In genomic region chr15:99732711-99733267, GRCh38 we compare ENCODE assay signal across 2 cellular contexts.
TF ChIP-seq lines count a peak whose summit lies in the region.

No MANE protein-coding gene starts in this region.

TF ChIP-seq in Ishikawa, 13 proteins besides CTCF, POLR2A, EP300 and RAD21 (continued from another document):
- TF ChIP-seq, protein P1, sequence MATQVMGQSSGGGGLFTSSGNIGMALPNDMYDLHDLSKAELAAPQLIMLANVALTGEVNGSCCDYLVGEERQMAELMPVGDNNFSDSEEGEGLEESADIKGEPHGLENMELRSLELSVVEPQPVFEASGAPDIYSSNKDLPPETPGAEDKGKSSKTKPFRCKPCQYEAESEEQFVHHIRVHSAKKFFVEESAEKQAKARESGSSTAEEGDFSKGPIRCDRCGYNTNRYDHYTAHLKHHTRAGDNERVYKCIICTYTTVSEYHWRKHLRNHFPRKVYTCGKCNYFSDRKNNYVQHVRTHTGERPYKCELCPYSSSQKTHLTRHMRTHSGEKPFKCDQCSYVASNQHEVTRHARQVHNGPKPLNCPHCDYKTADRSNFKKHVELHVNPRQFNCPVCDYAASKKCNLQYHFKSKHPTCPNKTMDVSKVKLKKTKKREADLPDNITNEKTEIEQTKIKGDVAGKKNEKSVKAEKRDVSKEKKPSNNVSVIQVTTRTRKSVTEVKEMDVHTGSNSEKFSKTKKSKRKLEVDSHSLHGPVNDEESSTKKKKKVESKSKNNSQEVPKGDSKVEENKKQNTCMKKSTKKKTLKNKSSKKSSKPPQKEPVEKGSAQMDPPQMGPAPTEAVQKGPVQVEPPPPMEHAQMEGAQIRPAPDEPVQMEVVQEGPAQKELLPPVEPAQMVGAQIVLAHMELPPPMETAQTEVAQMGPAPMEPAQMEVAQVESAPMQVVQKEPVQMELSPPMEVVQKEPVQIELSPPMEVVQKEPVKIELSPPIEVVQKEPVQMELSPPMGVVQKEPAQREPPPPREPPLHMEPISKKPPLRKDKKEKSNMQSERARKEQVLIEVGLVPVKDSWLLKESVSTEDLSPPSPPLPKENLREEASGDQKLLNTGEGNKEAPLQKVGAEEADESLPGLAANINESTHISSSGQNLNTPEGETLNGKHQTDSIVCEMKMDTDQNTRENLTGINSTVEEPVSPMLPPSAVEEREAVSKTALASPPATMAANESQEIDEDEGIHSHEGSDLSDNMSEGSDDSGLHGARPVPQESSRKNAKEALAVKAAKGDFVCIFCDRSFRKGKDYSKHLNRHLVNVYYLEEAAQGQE (IDR thresholded peaks at IDR 0.05; ENCODE audit: low read depth), result no peak
- TF ChIP-seq ZBTB7A (IDR thresholded peaks at IDR 0.05; ENCODE audit: low read depth) (no peak; the same call in 1 of the 2 replicates), TAF1 (IDR thresholded peaks at IDR 0.05; ENCODE audit: low read depth) (no peak; the same call in 1 of the 2 replicates), TCF12 (IDR thresholded peaks at IDR 0.05; ENCODE audit: low read depth) (peak; percentile 17; the same call in 1 of the 2 replicates), CEBPB (IDR thresholded peaks at IDR 0.05) (no peak)

TF ChIP-seq in HepG2, 621 proteins besides CTCF, POLR2A, EP300 and RAD21 (continued from another document and continues in another):
- TF ChIP-seq THAP8 (CRISPR knock-in tag; IDR thresholded peaks at IDR 0.05; ENCODE audit: borderline replicate concordance), result peak; percentile 41
- TF ChIP-seq ZNF720 (CRISPR knock-in tag; IDR thresholded peaks at IDR 0.05), result no peak
- no peak for TF ChIP-seq ZNF235 (CRISPR knock-in tag; IDR thresholded peaks at IDR 0.05; ENCODE audit: borderline replicate concordance)
- TF ChIP-seq ZNF772 (CRISPR knock-in tag; IDR thresholded peaks at IDR 0.05), result 0 out of 2 replicates have a peak, but pooled peaks have one; percentile 14
- TF ChIP-seq, protein P2, sequence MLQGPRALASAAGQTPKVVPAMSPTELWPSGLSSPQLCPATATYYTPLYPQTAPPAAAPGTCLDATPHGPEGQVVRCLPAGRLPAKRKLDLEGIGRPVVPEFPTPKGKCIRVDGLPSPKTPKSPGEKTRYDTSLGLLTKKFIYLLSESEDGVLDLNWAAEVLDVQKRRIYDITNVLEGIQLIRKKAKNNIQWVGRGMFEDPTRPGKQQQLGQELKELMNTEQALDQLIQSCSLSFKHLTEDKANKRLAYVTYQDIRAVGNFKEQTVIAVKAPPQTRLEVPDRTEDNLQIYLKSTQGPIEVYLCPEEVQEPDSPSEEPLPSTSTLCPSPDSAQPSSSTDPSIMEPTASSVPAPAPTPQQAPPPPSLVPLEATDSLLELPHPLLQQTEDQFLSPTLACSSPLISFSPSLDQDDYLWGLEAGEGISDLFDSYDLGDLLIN (CRISPR knock-in tag; IDR thresholded peaks at IDR 0.05; ENCODE audit: borderline replicate concordance), result 0 out of 2 replicates have a peak, but pooled peaks have one; percentile 35
- TF ChIP-seq, protein P3, sequence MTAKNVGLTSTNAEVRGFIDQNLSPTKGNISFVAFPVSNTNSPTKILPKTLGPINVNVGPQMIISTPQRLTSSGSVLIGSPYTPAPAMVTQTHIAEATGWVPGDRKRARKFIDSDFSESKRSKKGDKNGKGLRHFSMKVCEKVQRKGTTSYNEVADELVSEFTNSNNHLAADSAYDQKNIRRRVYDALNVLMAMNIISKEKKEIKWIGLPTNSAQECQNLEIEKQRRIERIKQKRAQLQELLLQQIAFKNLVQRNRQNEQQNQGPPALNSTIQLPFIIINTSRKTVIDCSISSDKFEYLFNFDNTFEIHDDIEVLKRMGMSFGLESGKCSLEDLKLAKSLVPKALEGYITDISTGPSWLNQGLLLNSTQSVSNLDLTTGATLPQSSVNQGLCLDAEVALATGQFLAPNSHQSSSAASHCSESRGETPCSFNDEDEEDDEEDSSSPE (CRISPR knock-in tag; IDR thresholded peaks at IDR 0.05), result peak; percentile 11; the same call in 1 of the 2 replicates
- peak; percentile 79 for TF ChIP-seq NR2F2 (IDR thresholded peaks at IDR 0.05; ENCODE audit: borderline replicate concordance, low read depth)
- TF ChIP-seq, protein P4, sequence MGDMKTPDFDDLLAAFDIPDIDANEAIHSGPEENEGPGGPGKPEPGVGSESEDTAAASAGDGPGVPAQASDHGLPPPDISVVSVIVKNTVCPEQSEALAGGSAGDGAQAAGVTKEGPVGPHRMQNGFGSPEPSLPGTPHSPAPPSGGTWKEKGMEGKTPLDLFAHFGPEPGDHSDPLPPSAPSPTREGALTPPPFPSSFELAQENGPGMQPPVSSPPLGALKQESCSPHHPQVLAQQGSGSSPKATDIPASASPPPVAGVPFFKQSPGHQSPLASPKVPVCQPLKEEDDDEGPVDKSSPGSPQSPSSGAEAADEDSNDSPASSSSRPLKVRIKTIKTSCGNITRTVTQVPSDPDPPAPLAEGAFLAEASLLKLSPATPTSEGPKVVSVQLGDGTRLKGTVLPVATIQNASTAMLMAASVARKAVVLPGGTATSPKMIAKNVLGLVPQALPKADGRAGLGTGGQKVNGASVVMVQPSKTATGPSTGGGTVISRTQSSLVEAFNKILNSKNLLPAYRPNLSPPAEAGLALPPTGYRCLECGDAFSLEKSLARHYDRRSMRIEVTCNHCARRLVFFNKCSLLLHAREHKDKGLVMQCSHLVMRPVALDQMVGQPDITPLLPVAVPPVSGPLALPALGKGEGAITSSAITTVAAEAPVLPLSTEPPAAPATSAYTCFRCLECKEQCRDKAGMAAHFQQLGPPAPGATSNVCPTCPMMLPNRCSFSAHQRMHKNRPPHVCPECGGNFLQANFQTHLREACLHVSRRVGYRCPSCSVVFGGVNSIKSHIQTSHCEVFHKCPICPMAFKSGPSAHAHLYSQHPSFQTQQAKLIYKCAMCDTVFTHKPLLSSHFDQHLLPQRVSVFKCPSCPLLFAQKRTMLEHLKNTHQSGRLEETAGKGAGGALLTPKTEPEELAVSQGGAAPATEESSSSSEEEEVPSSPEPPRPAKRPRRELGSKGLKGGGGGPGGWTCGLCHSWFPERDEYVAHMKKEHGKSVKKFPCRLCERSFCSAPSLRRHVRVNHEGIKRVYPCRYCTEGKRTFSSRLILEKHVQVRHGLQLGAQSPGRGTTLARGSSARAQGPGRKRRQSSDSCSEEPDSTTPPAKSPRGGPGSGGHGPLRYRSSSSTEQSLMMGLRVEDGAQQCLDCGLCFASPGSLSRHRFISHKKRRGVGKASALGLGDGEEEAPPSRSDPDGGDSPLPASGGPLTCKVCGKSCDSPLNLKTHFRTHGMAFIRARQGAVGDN (CRISPR knock-in tag; IDR thresholded peaks at IDR 0.05), result peak; percentile 76
- TF ChIP-seq, protein P5, sequence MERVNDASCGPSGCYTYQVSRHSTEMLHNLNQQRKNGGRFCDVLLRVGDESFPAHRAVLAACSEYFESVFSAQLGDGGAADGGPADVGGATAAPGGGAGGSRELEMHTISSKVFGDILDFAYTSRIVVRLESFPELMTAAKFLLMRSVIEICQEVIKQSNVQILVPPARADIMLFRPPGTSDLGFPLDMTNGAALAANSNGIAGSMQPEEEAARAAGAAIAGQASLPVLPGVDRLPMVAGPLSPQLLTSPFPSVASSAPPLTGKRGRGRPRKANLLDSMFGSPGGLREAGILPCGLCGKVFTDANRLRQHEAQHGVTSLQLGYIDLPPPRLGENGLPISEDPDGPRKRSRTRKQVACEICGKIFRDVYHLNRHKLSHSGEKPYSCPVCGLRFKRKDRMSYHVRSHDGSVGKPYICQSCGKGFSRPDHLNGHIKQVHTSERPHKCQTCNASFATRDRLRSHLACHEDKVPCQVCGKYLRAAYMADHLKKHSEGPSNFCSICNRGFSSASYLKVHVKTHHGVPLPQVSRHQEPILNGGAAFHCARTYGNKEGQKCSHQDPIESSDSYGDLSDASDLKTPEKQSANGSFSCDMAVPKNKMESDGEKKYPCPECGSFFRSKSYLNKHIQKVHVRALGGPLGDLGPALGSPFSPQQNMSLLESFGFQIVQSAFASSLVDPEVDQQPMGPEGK (CRISPR knock-in tag; IDR thresholded peaks at IDR 0.05), result peak; percentile 40; the same call in 1 of the 2 replicates
- TF ChIP-seq ZNF605 (CRISPR knock-in tag; IDR thresholded peaks at IDR 0.05), result peak; percentile 82
- no peak for TF ChIP-seq RARA (CRISPR knock-in tag; IDR thresholded peaks at IDR 0.05)
- TF ChIP-seq GLI4 (CRISPR knock-in tag; IDR thresholded peaks at IDR 0.05; ENCODE audit: borderline replicate concordance), result 0 out of 2 replicates have a peak, but pooled peaks have one; percentile 70
- TF ChIP-seq KLF15 (CRISPR knock-in tag; IDR thresholded peaks at IDR 0.05; ENCODE audit: borderline replicate concordance), result 0 out of 2 replicates have a peak, but pooled peaks have one; percentile 20
- TF ChIP-seq, protein P6, sequence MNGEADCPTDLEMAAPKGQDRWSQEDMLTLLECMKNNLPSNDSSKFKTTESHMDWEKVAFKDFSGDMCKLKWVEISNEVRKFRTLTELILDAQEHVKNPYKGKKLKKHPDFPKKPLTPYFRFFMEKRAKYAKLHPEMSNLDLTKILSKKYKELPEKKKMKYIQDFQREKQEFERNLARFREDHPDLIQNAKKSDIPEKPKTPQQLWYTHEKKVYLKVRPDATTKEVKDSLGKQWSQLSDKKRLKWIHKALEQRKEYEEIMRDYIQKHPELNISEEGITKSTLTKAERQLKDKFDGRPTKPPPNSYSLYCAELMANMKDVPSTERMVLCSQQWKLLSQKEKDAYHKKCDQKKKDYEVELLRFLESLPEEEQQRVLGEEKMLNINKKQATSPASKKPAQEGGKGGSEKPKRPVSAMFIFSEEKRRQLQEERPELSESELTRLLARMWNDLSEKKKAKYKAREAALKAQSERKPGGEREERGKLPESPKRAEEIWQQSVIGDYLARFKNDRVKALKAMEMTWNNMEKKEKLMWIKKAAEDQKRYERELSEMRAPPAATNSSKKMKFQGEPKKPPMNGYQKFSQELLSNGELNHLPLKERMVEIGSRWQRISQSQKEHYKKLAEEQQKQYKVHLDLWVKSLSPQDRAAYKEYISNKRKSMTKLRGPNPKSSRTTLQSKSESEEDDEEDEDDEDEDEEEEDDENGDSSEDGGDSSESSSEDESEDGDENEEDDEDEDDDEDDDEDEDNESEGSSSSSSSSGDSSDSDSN (CRISPR knock-in tag; IDR thresholded peaks at IDR 0.05), result peak; percentile 63; the same call in 1 of the 2 replicates
- no peak for TF ChIP-seq HOXD1 (CRISPR knock-in tag; IDR thresholded peaks at IDR 0.05)
- TF ChIP-seq, protein P7, sequence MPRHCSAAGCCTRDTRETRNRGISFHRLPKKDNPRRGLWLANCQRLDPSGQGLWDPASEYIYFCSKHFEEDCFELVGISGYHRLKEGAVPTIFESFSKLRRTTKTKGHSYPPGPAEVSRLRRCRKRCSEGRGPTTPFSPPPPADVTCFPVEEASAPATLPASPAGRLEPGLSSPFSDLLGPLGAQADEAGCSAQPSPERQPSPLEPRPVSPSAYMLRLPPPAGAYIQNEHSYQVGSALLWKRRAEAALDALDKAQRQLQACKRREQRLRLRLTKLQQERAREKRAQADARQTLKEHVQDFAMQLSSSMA (CRISPR knock-in tag; IDR thresholded peaks at IDR 0.05), result peak; percentile 80; the same call in 1 of the 2 replicates
- TF ChIP-seq ZNF563 (CRISPR knock-in tag; IDR thresholded peaks at IDR 0.05), result peak; percentile 52; the same call in 1 of the 2 replicates
- TF ChIP-seq AGO2 (optimal IDR thresholded peaks at IDR 0.05; ENCODE audit: low read depth, low read length), result peak; percentile 53
- TF ChIP-seq TOPORS (CRISPR knock-in tag; IDR thresholded peaks at IDR 0.05), result no peak
- peak; percentile 2; the same call in 1 of the 2 replicates for TF ChIP-seq FOXA3 (CRISPR knock-in tag; IDR thresholded peaks at IDR 0.05)
- TF ChIP-seq ZNF138 (CRISPR knock-in tag; IDR thresholded peaks at IDR 0.05; ENCODE audit: low read depth), result 0 out of 2 replicates have a peak, but pooled peaks have one; percentile 39
- TF ChIP-seq ZNF547 (CRISPR knock-in tag; IDR thresholded peaks at IDR 0.05), result peak; percentile 31
- TF ChIP-seq, protein P8, sequence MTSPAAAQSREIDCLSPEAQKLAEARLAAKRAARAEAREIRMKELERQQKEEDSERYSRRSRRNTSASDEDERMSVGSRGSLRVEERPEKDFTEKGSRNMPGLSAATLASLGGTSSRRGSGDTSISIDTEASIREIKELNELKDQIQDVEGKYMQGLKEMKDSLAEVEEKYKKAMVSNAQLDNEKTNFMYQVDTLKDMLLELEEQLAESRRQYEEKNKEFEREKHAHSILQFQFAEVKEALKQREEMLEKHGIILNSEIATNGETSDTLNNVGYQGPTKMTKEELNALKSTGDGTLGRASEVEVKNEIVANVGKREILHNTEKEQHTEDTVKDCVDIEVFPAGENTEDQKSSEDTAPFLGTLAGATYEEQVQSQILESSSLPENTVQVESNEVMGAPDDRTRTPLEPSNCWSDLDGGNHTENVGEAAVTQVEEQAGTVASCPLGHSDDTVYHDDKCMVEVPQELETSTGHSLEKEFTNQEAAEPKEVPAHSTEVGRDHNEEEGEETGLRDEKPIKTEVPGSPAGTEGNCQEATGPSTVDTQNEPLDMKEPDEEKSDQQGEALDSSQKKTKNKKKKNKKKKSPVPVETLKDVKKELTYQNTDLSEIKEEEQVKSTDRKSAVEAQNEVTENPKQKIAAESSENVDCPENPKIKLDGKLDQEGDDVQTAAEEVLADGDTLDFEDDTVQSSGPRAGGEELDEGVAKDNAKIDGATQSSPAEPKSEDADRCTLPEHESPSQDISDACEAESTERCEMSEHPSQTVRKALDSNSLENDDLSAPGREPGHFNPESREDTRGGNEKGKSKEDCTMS (CRISPR knock-in tag; conservative IDR thresholded peaks at IDR 0.05), result no peak
- TF ChIP-seq, protein P9, sequence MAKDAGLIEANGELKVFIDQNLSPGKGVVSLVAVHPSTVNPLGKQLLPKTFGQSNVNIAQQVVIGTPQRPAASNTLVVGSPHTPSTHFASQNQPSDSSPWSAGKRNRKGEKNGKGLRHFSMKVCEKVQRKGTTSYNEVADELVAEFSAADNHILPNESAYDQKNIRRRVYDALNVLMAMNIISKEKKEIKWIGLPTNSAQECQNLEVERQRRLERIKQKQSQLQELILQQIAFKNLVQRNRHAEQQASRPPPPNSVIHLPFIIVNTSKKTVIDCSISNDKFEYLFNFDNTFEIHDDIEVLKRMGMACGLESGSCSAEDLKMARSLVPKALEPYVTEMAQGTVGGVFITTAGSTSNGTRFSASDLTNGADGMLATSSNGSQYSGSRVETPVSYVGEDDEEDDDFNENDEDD (CRISPR knock-in tag; IDR thresholded peaks at IDR 0.05; ENCODE audit: borderline replicate concordance), result no peak
- no peak for TF ChIP-seq MEF2D (CRISPR knock-in tag; IDR thresholded peaks at IDR 0.05)
- TF ChIP-seq CREB3 (CRISPR knock-in tag; IDR thresholded peaks at IDR 0.05), result 0 out of 2 replicates have a peak, but pooled peaks have one; percentile 39
- TF ChIP-seq NR2F1 (CRISPR knock-in tag; IDR thresholded peaks at IDR 0.05), result peak; percentile 65 to 91; a peak in 3 of 4 replicates
- peak; percentile 97 for TF ChIP-seq NR2C2 (CRISPR knock-in tag; IDR thresholded peaks at IDR 0.05; ENCODE audit: borderline replicate concordance)
- no peak for TF ChIP-seq ZNF660 (CRISPR knock-in tag; IDR thresholded peaks at IDR 0.05; ENCODE audit: borderline replicate concordance, low read depth)
